ENCODE assay signal across 15 cellular contexts in the genomic region with DNA sequence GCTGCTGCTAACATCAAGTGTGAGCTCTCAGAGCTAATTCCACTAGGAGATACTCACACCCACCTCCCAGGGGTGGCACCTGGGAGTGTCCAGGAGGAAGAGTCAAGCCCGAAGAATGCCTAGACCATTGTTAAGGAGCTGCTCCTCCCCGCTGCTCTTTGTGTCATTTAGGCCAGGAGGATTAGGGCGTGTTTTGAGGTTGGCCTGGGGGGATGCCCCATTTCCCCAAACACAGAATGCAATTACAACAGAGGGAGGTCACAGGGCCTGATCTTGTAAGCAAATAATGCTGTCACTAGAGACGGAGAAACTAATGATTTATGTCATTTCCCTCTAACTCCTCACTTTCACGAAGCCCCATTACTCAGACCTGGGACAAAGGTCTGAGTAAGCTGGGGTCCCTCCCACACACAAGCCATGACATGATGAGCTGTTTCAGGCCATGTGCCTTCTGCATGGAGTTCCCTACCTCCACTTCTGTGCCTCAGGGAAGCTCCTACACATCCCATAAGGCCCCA.
DNase-seq lines count a peak whose midpoint lies in the region; ATAC-seq and TF ChIP-seq lines count a peak whose summit lies in the region.
"Had no signal": no experiment of that assay in that cellular context is flagged by ENCODE, and none has a peak within 500 bp of the region (broad histone marks: within the 10 kb centered on the region; RNA-seq: fewer than 3 reads in every experiment).

No MANE protein-coding gene starts in this region.

- CTCF ChIA-PET in RWPE1 (lab: Yijun Ruan, JAX): interaction anchor here (0.6 to 1.9 kb wide), 8 partner anchors 9 to 1098 kb away, joined by 3 to 8 read pairs (median 4); no protein-coding TSS in a partner anchor

- no peaks in the 10 kb centered on the region for H3K36me3 Mint-ChIP-seq in natural killer cell
- H3K36me3 Mint-ChIP-seq: CD4-positive, CD25-positive, alpha-beta regulatory T cell; IgD-negative memory B cell; stimulated activated naive B cell treated with anti-CD40 and anti-IgM and Interleukin-4, amounts not matched to agents 10 μg/mL and 1 μg/mL and 100 μg/mL, for 72 hours; T-cell had no signal

- H3K4me1 ChIP-seq in HUES48 (ENCODE audit: control insufficient read depth, insufficient read depth, low read length): peaks cover 12% of the 10 kb centered on the region; the same call in 1 of the 2 replicates

- intact Hi-C loops in natural killer cell (cut with micrococcal nuclease): no loop called here

- TF ChIP-seq CTCF in RWPE1 (conservative IDR thresholded peaks at IDR 0.05; ENCODE audit: low read depth) (no peak), natural killer cell (IDR thresholded peaks at IDR 0.05) (no peak)

- H3K4me1 Mint-ChIP-seq in natural killer cell: no peaks in the 10 kb centered on the region
- H3K4me1 Mint-ChIP-seq: CD4-positive, CD25-positive, alpha-beta regulatory T cell; IgD-negative memory B cell; T-cell had no signal

- DNase-seq in Caki2 (ENCODE audit: low read depth) (peak; percentile 83), RWPE1 (ENCODE audit: low spot score) (peak; percentile 99), iPS-NIHi7 (ENCODE audit: extremely low spot score) (peak; percentile 55), NCI-H2107 (lab: John Stamatoyannopoulos, UW) (no peak), T-helper 1 cell (no peak), NCI-H187 treated with DMSO at 0.1 percent for 48 hours (lab: John Stamatoyannopoulos, UW) (no peak), natural killer cell (no peak)
- DNase-seq: aorta; CD4-positive, CD25-positive, alpha-beta regulatory T cell; NCI-H446 treated with DMSO at 0.1 percent for 48 hours; stimulated activated CD4-positive, alpha-beta T cell treated with anti-CD3 and anti-CD28 coated beads, Interleukin-15, amount 100 ng/mL, for 24 hours; stimulated activated naive B cell treated with anti-CD40 and anti-IgM and Interleukin-4, amounts not matched to agents 10 μg/mL and 1 μg/mL and 100 μg/mL, for 72 hours; T-cell had no signal

- no peaks in the 10 kb centered on the region for H3K27me3 ChIP-seq in HUES48 (ENCODE audit: control insufficient read depth, insufficient read depth, low read length)

- H3K9me3 ChIP-seq in HUES48 (ENCODE audit: control insufficient read depth, insufficient read depth, low read length): no peaks in the 10 kb centered on the region

- no peak overlapping the region for H3K9ac ChIP-seq in HUES48 (ENCODE audit: low read depth, low read length)

- no peaks in the 10 kb centered on the region for H3K27me3 Mint-ChIP-seq in natural killer cell (ENCODE audit: low read depth in 2 of 2)
- H3K27me3 Mint-ChIP-seq: CD4-positive, CD25-positive, alpha-beta regulatory T cell; IgD-negative memory B cell; stimulated activated naive B cell treated with anti-CD40 and anti-IgM and Interleukin-4, amounts not matched to agents 10 μg/mL and 1 μg/mL and 100 μg/mL, for 72 hours; T-cell had no signal

- H3K36me3 ChIP-seq in HUES48 (ENCODE audit: control insufficient read depth, insufficient read depth, low read length): no peaks in the 10 kb centered on the region

- H3K9me3 Mint-ChIP-seq in natural killer cell: peaks cover 0 to 2% of the 10 kb centered on the region in 2 donors

- POLR2A ChIA-PET in RWPE1 (lab: Yijun Ruan, JAX; ENCODE audit: low non-redundant PET): no interaction called here

- no peak overlapping the region for H3K27ac Mint-ChIP-seq in natural killer cell
- H3K27ac Mint-ChIP-seq: CD4-positive, CD25-positive, alpha-beta regulatory T cell; IgD-negative memory B cell; stimulated activated naive B cell treated with anti-CD40 and anti-IgM and Interleukin-4, amounts not matched to agents 10 μg/mL and 1 μg/mL and 100 μg/mL, for 72 hours; T-cell had no signal

- H3K27ac ChIP-seq in HUES48 (ENCODE audit: low read depth, low read length) (peak overlapping the region; percentile 59), RWPE1 (peak overlapping the region; percentile 79)

- no peak for ATAC-seq in natural killer cell
- ATAC-seq: stimulated activated naive B cell treated with anti-CD40 and anti-IgM and Interleukin-4, amounts not matched to agents 10 μg/mL and 1 μg/mL and 100 μg/mL, for 72 hours; T-cell had no signal

- no peak overlapping the region for H3K4me3 ChIP-seq in HUES48 (ENCODE audit: low read depth, low read length)

- in situ Hi-C loops in Caki2 (cut with HindIII; ENCODE audit: low pct_unique_long_range_greater_than_20kb, low sequenced_read_pairs): no loop called here

- no peak overlapping the region for H3K4me3 Mint-ChIP-seq in natural killer cell
- H3K4me3 Mint-ChIP-seq: CD4-positive, CD25-positive, alpha-beta regulatory T cell; IgD-negative memory B cell; stimulated activated naive B cell treated with anti-CD40 and anti-IgM and Interleukin-4, amounts not matched to agents 10 μg/mL and 1 μg/mL and 100 μg/mL, for 72 hours; T-cell had no signal

Comparison
In these comparisons a context has a peak if more than half of its experiments do, and no peak if none do; other contexts are left out.
1. DNase-seq: peak in Caki2 (single experiment), RWPE1 (single experiment) and iPS-NIHi7 (single experiment); none in NCI-H2107 (single experiment), T-helper 1 cell (0 of 5), NCI-H187 treated with DMSO at 0.1 percent for 48 hours (single experiment) and natural killer cell (single experiment).